Comparison of ENCODE assay signal across 24 cellular contexts in genomic region chr12:131220007-131220685, GRCh38.
"Had no signal": no experiment of that assay in that cellular context is flagged by ENCODE, and none has a peak within 500 bp of the region (broad histone marks: within the 10 kb centered on the region; RNA-seq: fewer than 3 reads in every experiment).

No MANE protein-coding gene starts in this region.

- H3K4me3 ChIP-seq: left lung, lung, right lobe of liver, testis, upper lobe of left lung had no signal

- H3K9me3 ChIP-seq: left lung, right lobe of liver, testis, upper lobe of left lung had no signal

- H3K9ac ChIP-seq: parathyroid adenoma had no signal

- FAIRE-seq: small intestine had no signal

- H3K9me3 Mint-ChIP-seq: activated CD4-positive, alpha-beta T cell treated with anti-CD3 and anti-CD28 coated beads, Interleukin-2, amount 10 ng/mL, durations not matched to agents 24 days and 14 days; activated CD8-positive, alpha-beta T cell treated with anti-CD3 and anti-CD28 coated beads for 36 hours; activated naive CD4-positive, alpha-beta T cell treated with anti-CD3 and anti-CD28 coated beads, Interleukin-2, amount 10 ng/mL, durations not matched to agents 7 days and 5 days; natural killer cell had no signal

- DNase-seq: activated CD4-positive, alpha-beta T cell treated with anti-CD3 and anti-CD28 coated beads, Interleukin-2, amount 10 ng/mL, durations not matched to agents 24 days and 14 days; activated CD8-positive, alpha-beta memory T cell treated with anti-CD3 and anti-CD28 coated beads, Interleukin-2, amount 10 ng/mL, durations not matched to agents 7 days and 5 days; activated CD8-positive, alpha-beta T cell treated with anti-CD3 and anti-CD28 coated beads for 36 hours; activated naive CD4-positive, alpha-beta T cell treated with anti-CD3 and anti-CD28 coated beads, Interleukin-2, amount 10 ng/mL, durations not matched to agents 7 days and 5 days; activated T-cell treated with anti-CD3 and anti-CD28 coated beads for 4 hours; amygdala; cortex of kidney; foreskin fibroblast; natural killer cell; nucleus accumbens; right lobe of liver; small intestine; stimulated activated CD4-positive, alpha-beta T cell treated with anti-CD3 and anti-CD28 coated beads, Interleukin-15, amount 100 ng/mL, for 24 hours; stimulated activated CD4-positive, alpha-beta T cell treated with anti-CD3 and anti-CD28 coated beads, Interleukin-2, amount 100 ng/mL, for 48 hours; stimulated activated CD8-positive, alpha-beta memory T cell treated with anti-CD3 and anti-CD28 coated beads, Interleukin-4, amount 100 ng/mL, for 48 hours; stimulated activated naive B cell treated with anti-CD40 and anti-IgM and Interleukin-4, amounts not matched to agents 10 μg/mL and 1 μg/mL and 100 μg/mL, for 72 hours; testis had no signal

- H3K36me3 ChIP-seq: left lung, right lobe of liver, upper lobe of left lung had no signal

- H3K27ac Mint-ChIP-seq: activated CD4-positive, alpha-beta T cell treated with anti-CD3 and anti-CD28 coated beads, Interleukin-2, amount 10 ng/mL, durations not matched to agents 24 days and 14 days; activated CD8-positive, alpha-beta memory T cell treated with anti-CD3 and anti-CD28 coated beads, Interleukin-2, amount 10 ng/mL, durations not matched to agents 7 days and 5 days; activated CD8-positive, alpha-beta T cell treated with anti-CD3 and anti-CD28 coated beads for 36 hours; activated naive CD4-positive, alpha-beta T cell treated with anti-CD3 and anti-CD28 coated beads, Interleukin-2, amount 10 ng/mL, durations not matched to agents 7 days and 5 days; natural killer cell; stimulated activated naive B cell treated with anti-CD40 and anti-IgM and Interleukin-4, amounts not matched to agents 10 μg/mL and 1 μg/mL and 100 μg/mL, for 72 hours had no signal

- H3K27ac ChIP-seq: epithelial cell of prostate, left lung, parathyroid adenoma, right lobe of liver, testis, upper lobe of left lung, VCaP had no signal

- H3K27me3 ChIP-seq: right lobe of liver, testis, upper lobe of left lung had no signal

- H3K36me3 Mint-ChIP-seq: activated CD8-positive, alpha-beta memory T cell treated with anti-CD3 and anti-CD28 coated beads, Interleukin-2, amount 10 ng/mL, durations not matched to agents 7 days and 5 days; activated naive CD4-positive, alpha-beta T cell treated with anti-CD3 and anti-CD28 coated beads, Interleukin-2, amount 10 ng/mL, durations not matched to agents 7 days and 5 days; natural killer cell had no signal

- H2AFZ ChIP-seq: parathyroid adenoma had no signal

- H3K4me3 Mint-ChIP-seq: activated CD4-positive, alpha-beta T cell treated with anti-CD3 and anti-CD28 coated beads, Interleukin-2, amount 10 ng/mL, durations not matched to agents 24 days and 14 days; activated CD8-positive, alpha-beta memory T cell treated with anti-CD3 and anti-CD28 coated beads, Interleukin-2, amount 10 ng/mL, durations not matched to agents 7 days and 5 days; activated CD8-positive, alpha-beta T cell treated with anti-CD3 and anti-CD28 coated beads for 36 hours; activated naive CD4-positive, alpha-beta T cell treated with anti-CD3 and anti-CD28 coated beads, Interleukin-2, amount 10 ng/mL, durations not matched to agents 7 days and 5 days; natural killer cell; stimulated activated naive B cell treated with anti-CD40 and anti-IgM and Interleukin-4, amounts not matched to agents 10 μg/mL and 1 μg/mL and 100 μg/mL, for 72 hours had no signal

- H3K79me2 ChIP-seq: parathyroid adenoma had no signal

- ATAC-seq: activated CD4-positive, CD25-positive, alpha-beta regulatory T cell treated with anti-CD3 and anti-CD28 coated beads, Interleukin-2, amount 50 U/mL, for 24 hours; activated CD8-positive, alpha-beta memory T cell treated with anti-CD3 and anti-CD28 coated beads, Interleukin-2, amount 10 ng/mL, durations not matched to agents 7 days and 5 days; activated CD8-positive, alpha-beta T cell treated with anti-CD3 and anti-CD28 coated beads for 36 hours; left lung; natural killer cell; right lobe of liver; stimulated activated naive B cell treated with anti-CD40 and anti-IgM and Interleukin-4, amounts not matched to agents 10 μg/mL and 1 μg/mL and 100 μg/mL, for 72 hours had no signal

- H3K4me1 ChIP-seq: right lobe of liver had no signal
